In genomic region chr11:12994476-12994875, GRCh38 we compare ENCODE assay signal across 2 cellular contexts.
TF ChIP-seq lines count a peak whose summit lies in the region.

No MANE protein-coding gene starts in this region.

TF ChIP-seq in A549, 52 proteins besides CTCF, POLR2A, EP300 and RAD21 (continued from another document):
- TF ChIP-seq REST (IDR thresholded peaks at IDR 0.05) (no peak), MAFK (IDR thresholded peaks at IDR 0.05; ENCODE audit: partially characterized antibody) (no peak), POLR2AphosphoS2 (conservative IDR thresholded peaks at IDR 0.05; ENCODE audit: low read length) (no peak), HES2 (IDR thresholded peaks at IDR 0.05) (no peak), NFE2L2 (conservative IDR thresholded peaks at IDR 0.05; ENCODE audit: low read length) (no peak), CHD2 (IDR thresholded peaks at IDR 0.05; ENCODE audit: low read length, partially characterized antibody) (no peak), ESRRA (IDR thresholded peaks at IDR 0.05; ENCODE audit: borderline replicate concordance, low read length) (no peak), CBX2 (IDR thresholded peaks at IDR 0.05; ENCODE audit: borderline replicate concordance, low read depth) (no peak), FOSL2 (IDR thresholded peaks at IDR 0.05) (no peak), FOSL2 (CRISPR knock-in tag; IDR thresholded peaks at IDR 0.05) (no peak), HOXB13 (CRISPR knock-in tag; IDR thresholded peaks at IDR 0.05; ENCODE audit: low read depth) (no peak), PHF8 (IDR thresholded peaks at IDR 0.05; ENCODE audit: borderline replicate concordance, low read depth) (no peak), KDM1A (IDR thresholded peaks at IDR 0.05; ENCODE audit: low read depth) (no peak)
- TF ChIP-seq, protein P1, sequence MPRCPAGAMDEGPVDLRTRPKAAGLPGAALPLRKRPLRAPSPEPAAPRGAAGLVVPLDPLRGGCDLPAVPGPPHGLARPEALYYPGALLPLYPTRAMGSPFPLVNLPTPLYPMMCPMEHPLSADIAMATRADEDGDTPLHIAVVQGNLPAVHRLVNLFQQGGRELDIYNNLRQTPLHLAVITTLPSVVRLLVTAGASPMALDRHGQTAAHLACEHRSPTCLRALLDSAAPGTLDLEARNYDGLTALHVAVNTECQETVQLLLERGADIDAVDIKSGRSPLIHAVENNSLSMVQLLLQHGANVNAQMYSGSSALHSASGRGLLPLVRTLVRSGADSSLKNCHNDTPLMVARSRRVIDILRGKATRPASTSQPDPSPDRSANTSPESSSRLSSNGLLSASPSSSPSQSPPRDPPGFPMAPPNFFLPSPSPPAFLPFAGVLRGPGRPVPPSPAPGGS (IDR thresholded peaks at IDR 0.05) = no peak

TF ChIP-seq in HCT116, 20 proteins besides CTCF, POLR2A, EP300 and RAD21 (continued from another document):
- TF ChIP-seq ZBTB33 (IDR thresholded peaks at IDR 0.05; ENCODE audit: extremely low read depth, insufficient replicate concordance, low read length) = no peak
- TF ChIP-seq SRF (IDR thresholded peaks at IDR 0.05; ENCODE audit: low read depth) = no peak
- TF ChIP-seq ZFX (IDR thresholded peaks at IDR 0.05) = no peak
- no peak for TF ChIP-seq CBX3 (IDR thresholded peaks at IDR 0.05; ENCODE audit: low read depth)
- TF ChIP-seq SP1 (IDR thresholded peaks at IDR 0.05; ENCODE audit: low read depth) = no peak
- TF ChIP-seq ZNF274 (IDR thresholded peaks at IDR 0.05; ENCODE audit: low read depth, low read length) = no peak
- TF ChIP-seq ELF1 (IDR thresholded peaks at IDR 0.05; ENCODE audit: borderline replicate concordance, low read depth) = no peak
- no peak for TF ChIP-seq SIN3A (IDR thresholded peaks at IDR 0.05; ENCODE audit: low read depth)
- no peak for TF ChIP-seq EGR1 (IDR thresholded peaks at IDR 0.05; ENCODE audit: low read depth)
- TF ChIP-seq TCF7L2 (IDR thresholded peaks at IDR 0.05; ENCODE audit: borderline replicate concordance, extremely low read depth, insufficient read depth, insufficient read length) = no peak
